ENCODE assay signal across 8 cellular contexts in genomic region chrX:47560831-47561652, GRCh38. TPM values are rescaled to one million over a fixed set of nuclear protein-coding genes. Genes with fewer than 3 reads are reported as not detected.
DNase-seq lines count a peak whose midpoint lies in the region; ATAC-seq and TF ChIP-seq lines count a peak whose summit lies in the region.

TSS of gene ARAF (plus strand) at chrX:47561205. CDS start at chrX:47562968, 1,763 bp downstream.

- BruUV-seq in mammary epithelial cell (replicated peaks; lab: Mats Ljungman, UMichigan): TSS peak; percentile 48

- H3K27me3 ChIP-seq in WERI-Rb-1 (ENCODE audit: insufficient read depth, low read depth, severe bottlenecking) (peaks cover 12% of the 10 kb centered on the region), mammary epithelial cell (ENCODE audit: insufficient read depth, low read length) (no peaks in the 10 kb centered on the region), iPS-20b (ENCODE audit: insufficient read depth, low read length) (no peaks in the 10 kb centered on the region)

- dilution Hi-C loops in mammary epithelial cell (cut with HindIII; ENCODE audit: low sequenced_read_pairs): no loop called here

- peak within 1 kb of the TSS; percentile 64 for H2AFZ ChIP-seq in mammary epithelial cell (ENCODE audit: low read depth, low read length)

- H3K4me2 ChIP-seq in mammary epithelial cell (ENCODE audit: insufficient read depth, low read depth, low read length): peak within 1 kb of the TSS; percentile 67

- peak within 1 kb of the TSS; percentile 82 for H3K27ac ChIP-seq in WERI-Rb-1
- H3K27ac ChIP-seq in mammary epithelial cell (ENCODE audit: insufficient read depth, low read depth, low read length): peak within 1 kb of the TSS; percentile 54
- H3K27ac ChIP-seq in iPS-20b (ENCODE audit: low read length): no peak within 1 kb of the TSS
- H3K27ac ChIP-seq in skin epidermis: peak within 1 kb of the TSS; percentile 80 to 98 (median 95)

- WGBS in mammary epithelial cell (ENCODE audit: low coverage, missing lambda C conversion rate): 37% methylated on average over 24 of the region's 61 CpGs

- ATAC-seq in GM18873 (IDR thresholded peaks at IDR 0.05; ENCODE audit: low FRiP score, unreplicated experiment) (peak; percentile 84), HG03139 (IDR thresholded peaks at IDR 0.05; ENCODE audit: unreplicated experiment) (peak; percentile 91)

- TF ChIP-seq CTCF in WERI-Rb-1 (IDR thresholded peaks at IDR 0.05; ENCODE audit: low read depth, low read length) (no peak), mammary epithelial cell (conservative IDR thresholded peaks at IDR 0.05 in 1 of 2, IDR thresholded peaks at IDR 0.05 in 1 of 2; ENCODE audit: extremely low read depth in 1 of 2, insufficient read depth in 1 of 2, low read depth in 1 of 2, low read length in 2 of 2) (no peak)

- intact Hi-C loops in mammary epithelial cell (cut with micrococcal nuclease): loop anchor here (1.0 to 5.0 kb wide), 4 partner anchors 84 to 276 kb away; partner anchors contain the start of gene ZNF81

- in situ Hi-C loops in ACHN (cut with HindIII; ENCODE audit: low pct_ligation_motif_present, low pct_unique_long_range_greater_than_20kb, low sequenced_read_pairs): no loop called here
- in situ Hi-C loops in mammary epithelial cell (cut with MboI; ENCODE audit: low sequenced_read_pairs in 2 of 2): loop anchor here in 1 of 2 donors (10.0 kb wide), 1 partner anchor 84 kb away; no protein-coding TSS in a partner anchor

- peak within 1 kb of the TSS; percentile 42 for H3K4me3 ChIP-seq in WERI-Rb-1 (ENCODE audit: low read depth, low read length)
- peak within 1 kb of the TSS; percentile 72 to 76 (median 72) for H3K4me3 ChIP-seq in mammary epithelial cell (replicated peaks in 1 of 3; ENCODE audit: insufficient read depth in 1 of 3, low read depth in 2 of 3, low read length in 3 of 3)
- H3K4me3 ChIP-seq in iPS-20b (ENCODE audit: low read length): peak within 1 kb of the TSS; percentile 93
- peak within 1 kb of the TSS; percentile 46 to 59 (median 53) for H3K4me3 ChIP-seq in skin epidermis

- H4K20me1 ChIP-seq in mammary epithelial cell (ENCODE audit: insufficient read depth, low read length): no peaks in the 10 kb centered on the region

- no peaks in the 10 kb centered on the region; the same call in 1 of the 2 replicates for H3K36me3 ChIP-seq in WERI-Rb-1
- no peaks in the 10 kb centered on the region for H3K36me3 ChIP-seq in mammary epithelial cell (ENCODE audit: insufficient read depth, low read length)
- peaks cover 30% of the 10 kb centered on the region for H3K36me3 ChIP-seq in iPS-20b (ENCODE audit: insufficient read depth, low read depth, low read length)

- peaks cover 24% of the 10 kb centered on the region for H3K79me2 ChIP-seq in mammary epithelial cell (ENCODE audit: insufficient read depth, low read length)

- H3K4me1 ChIP-seq in mammary epithelial cell (ENCODE audit: insufficient read depth, low read length): peaks cover 8% of the 10 kb centered on the region
- H3K4me1 ChIP-seq in iPS-20b (ENCODE audit: insufficient read depth, low read length): no peaks in the 10 kb centered on the region; the same call in 1 of the 2 replicates

- CTCF ChIA-PET in mammary epithelial cell (lab: Charles Lee; ENCODE audit: low non-redundant PET): no interaction called here

- peak; percentile 95 for DNase-seq in ACHN
- peak; percentile 100 for DNase-seq in NCI-H2227 (lab: John Stamatoyannopoulos, UW; ENCODE audit: unreplicated experiment)
- DNase-seq in WERI-Rb-1: peak; percentile 97
- peak; percentile 98 for DNase-seq in mammary epithelial cell

- peak within 1 kb of the TSS; percentile 84 for H3K9ac ChIP-seq in mammary epithelial cell (ENCODE audit: insufficient read depth, low read length)
- peak within 1 kb of the TSS; percentile 82 for H3K9ac ChIP-seq in iPS-20b (ENCODE audit: low read depth, low read length)

- H3K9me3 ChIP-seq in WERI-Rb-1 (ENCODE audit: severe bottlenecking): no peaks in the 10 kb centered on the region
- no peaks in the 10 kb centered on the region for H3K9me3 ChIP-seq in mammary epithelial cell (replicated peaks; ENCODE audit: insufficient read depth, low read length)
- H3K9me3 ChIP-seq in iPS-20b (ENCODE audit: insufficient read depth, low read depth, low read length): no peaks in the 10 kb centered on the region

RNA-seq across cellular contexts. Expression of gene ARAF, which starts in this region (rescaled TPM):
- 10 to 100 TPM; 15.8 to 48.6 TPM for total RNA-seq in mammary epithelial cell
- polyA plus RNA-seq in mammary epithelial cell: 36.9 TPM
- 35.6 TPM for polyA minus RNA-seq in mammary epithelial cell

Comparison
In these comparisons a context has a peak if more than half of its experiments do, and no peak if none do; other contexts are left out.
1. H3K4me3 ChIP-seq: peak in every context shown above with its lines; median percentile 93 in iPS-20b; 72 in mammary epithelial cell; 53 in skin epidermis; 42 in WERI-Rb-1.